In the genomic region with DNA sequence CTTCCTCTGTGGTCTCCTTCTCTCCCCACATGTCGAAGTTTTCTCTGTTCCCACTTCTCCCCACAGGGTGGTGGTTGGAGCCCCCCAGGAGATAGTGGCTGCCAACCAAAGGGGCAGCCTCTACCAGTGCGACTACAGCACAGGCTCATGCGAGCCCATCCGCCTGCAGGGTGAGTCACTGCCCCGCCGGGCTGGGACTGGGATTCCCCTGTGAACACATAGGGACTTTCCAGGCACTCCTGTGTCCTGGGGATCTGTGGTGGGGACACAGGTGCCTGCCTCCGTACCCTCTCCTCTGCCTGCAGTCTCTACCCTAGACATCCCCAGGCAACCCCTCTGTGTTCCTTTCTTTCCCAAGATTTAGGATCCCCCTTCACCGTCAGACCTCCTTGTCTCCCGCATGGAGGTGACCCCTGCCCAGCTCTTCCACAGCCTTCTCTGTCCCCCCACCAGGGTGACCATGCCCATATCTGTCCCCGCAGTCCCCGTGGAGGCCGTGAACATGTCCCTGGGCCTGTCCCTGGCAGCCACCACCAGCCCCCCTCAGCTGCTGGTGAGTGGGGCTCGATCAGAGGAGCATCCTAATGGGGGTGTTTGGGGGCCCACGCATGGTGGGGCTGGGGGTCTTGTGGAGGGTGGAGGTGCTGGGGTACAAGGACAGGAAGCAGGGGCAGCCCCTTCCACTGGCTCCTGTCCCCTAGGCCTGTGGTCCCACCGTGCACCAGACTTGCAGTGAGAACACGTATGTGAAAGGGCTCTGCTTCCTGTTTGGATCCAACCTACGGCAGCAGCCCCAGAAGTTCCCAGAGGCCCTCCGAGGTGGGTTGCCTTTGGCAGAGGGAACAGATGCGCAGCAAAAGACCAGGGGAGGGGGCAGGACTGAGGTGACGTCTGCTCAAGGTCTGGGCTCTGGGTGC, we compare ENCODE assay signal across 1 cellular context.
TF ChIP-seq lines count a peak whose summit lies in the region.

No MANE protein-coding gene starts in this region.

TF ChIP-seq in GM12878, 131 proteins besides CTCF, POLR2A, EP300 and RAD21 (continued from another document and continues in another):
- peak; percentile 72 for TF ChIP-seq BCL11A (IDR thresholded peaks at IDR 0.05; ENCODE audit: low read depth, low read length)
- no peak for TF ChIP-seq SMAD5 (IDR thresholded peaks at IDR 0.05; ENCODE audit: low read depth)
- TF ChIP-seq, protein P1, sequence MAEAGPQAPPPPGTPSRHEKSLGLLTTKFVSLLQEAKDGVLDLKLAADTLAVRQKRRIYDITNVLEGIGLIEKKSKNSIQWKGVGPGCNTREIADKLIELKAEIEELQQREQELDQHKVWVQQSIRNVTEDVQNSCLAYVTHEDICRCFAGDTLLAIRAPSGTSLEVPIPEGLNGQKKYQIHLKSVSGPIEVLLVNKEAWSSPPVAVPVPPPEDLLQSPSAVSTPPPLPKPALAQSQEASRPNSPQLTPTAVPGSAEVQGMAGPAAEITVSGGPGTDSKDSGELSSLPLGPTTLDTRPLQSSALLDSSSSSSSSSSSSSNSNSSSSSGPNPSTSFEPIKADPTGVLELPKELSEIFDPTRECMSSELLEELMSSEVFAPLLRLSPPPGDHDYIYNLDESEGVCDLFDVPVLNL (IDR thresholded peaks at IDR 0.05; ENCODE audit: low read depth, low read length), result no peak
- no peak for TF ChIP-seq RAD51 (IDR thresholded peaks at IDR 0.05)
- TF ChIP-seq SUZ12 (IDR thresholded peaks at IDR 0.05; ENCODE audit: unreplicated experiment), result no peak
- no peak for TF ChIP-seq ESRRA (IDR thresholded peaks at IDR 0.05; ENCODE audit: low read length)
- peak; percentile 88 for TF ChIP-seq GATAD2B (conservative IDR thresholded peaks at IDR 0.05; ENCODE audit: low read depth)
- no peak for TF ChIP-seq CHD1 (IDR thresholded peaks at IDR 0.05; ENCODE audit: low read depth, low read length)
- TF ChIP-seq SMC3 (IDR thresholded peaks at IDR 0.05; ENCODE audit: borderline replicate concordance, low read length), result peak; percentile 9; the same call in 1 of the 2 replicates
- TF ChIP-seq YY1 (IDR thresholded peaks at IDR 0.05; ENCODE audit: low read depth, low read length), result no peak
- TF ChIP-seq ZNF207 (IDR thresholded peaks at IDR 0.05; ENCODE audit: borderline replicate concordance), result no peak
- peak; percentile 86 for TF ChIP-seq EED (IDR thresholded peaks at IDR 0.05; ENCODE audit: low read depth)
- TF ChIP-seq ZNF24 (IDR thresholded peaks at IDR 0.05), result no peak
- no peak for TF ChIP-seq NR2C1 (IDR thresholded peaks at IDR 0.05)
- TF ChIP-seq ASH2L (IDR thresholded peaks at IDR 0.05; ENCODE audit: borderline replicate concordance, low read depth), result no peak
- TF ChIP-seq, protein P2, sequence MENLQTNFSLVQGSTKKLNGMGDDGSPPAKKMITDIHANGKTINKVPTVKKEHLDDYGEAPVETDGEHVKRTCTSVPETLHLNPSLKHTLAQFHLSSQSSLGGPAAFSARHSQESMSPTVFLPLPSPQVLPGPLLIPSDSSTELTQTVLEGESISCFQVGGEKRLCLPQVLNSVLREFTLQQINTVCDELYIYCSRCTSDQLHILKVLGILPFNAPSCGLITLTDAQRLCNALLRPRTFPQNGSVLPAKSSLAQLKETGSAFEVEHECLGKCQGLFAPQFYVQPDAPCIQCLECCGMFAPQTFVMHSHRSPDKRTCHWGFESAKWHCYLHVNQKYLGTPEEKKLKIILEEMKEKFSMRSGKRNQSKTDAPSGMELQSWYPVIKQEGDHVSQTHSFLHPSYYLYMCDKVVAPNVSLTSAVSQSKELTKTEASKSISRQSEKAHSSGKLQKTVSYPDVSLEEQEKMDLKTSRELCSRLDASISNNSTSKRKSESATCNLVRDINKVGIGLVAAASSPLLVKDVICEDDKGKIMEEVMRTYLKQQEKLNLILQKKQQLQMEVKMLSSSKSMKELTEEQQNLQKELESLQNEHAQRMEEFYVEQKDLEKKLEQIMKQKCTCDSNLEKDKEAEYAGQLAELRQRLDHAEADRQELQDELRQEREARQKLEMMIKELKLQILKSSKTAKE (IDR thresholded peaks at IDR 0.05; ENCODE audit: low read depth, poor library complexity, severe bottlenecking), result peak; percentile 50
- TF ChIP-seq RUNX3 (IDR thresholded peaks at IDR 0.05; ENCODE audit: low read length), result peak; percentile 67
- TF ChIP-seq, protein P3, sequence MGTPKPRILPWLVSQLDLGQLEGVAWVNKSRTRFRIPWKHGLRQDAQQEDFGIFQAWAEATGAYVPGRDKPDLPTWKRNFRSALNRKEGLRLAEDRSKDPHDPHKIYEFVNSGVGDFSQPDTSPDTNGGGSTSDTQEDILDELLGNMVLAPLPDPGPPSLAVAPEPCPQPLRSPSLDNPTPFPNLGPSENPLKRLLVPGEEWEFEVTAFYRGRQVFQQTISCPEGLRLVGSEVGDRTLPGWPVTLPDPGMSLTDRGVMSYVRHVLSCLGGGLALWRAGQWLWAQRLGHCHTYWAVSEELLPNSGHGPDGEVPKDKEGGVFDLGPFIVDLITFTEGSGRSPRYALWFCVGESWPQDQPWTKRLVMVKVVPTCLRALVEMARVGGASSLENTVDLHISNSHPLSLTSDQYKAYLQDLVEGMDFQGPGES (IDR thresholded peaks at IDR 0.05), result no peak
- peak; percentile 52; the same call in 1 of the 2 replicates for TF ChIP-seq NFIC (IDR thresholded peaks at IDR 0.05; ENCODE audit: low read depth, low read length)
- no peak for TF ChIP-seq USF2 (IDR thresholded peaks at IDR 0.05; ENCODE audit: borderline replicate concordance, low read depth, low read length)
- no peak for TF ChIP-seq STAT3 (IDR thresholded peaks at IDR 0.05; ENCODE audit: low read depth, low read length)
- peak; percentile 65 for TF ChIP-seq HDGF (IDR thresholded peaks at IDR 0.05)
- no peak for TF ChIP-seq ZNF217 (IDR thresholded peaks at IDR 0.05)
- TF ChIP-seq, protein P4, sequence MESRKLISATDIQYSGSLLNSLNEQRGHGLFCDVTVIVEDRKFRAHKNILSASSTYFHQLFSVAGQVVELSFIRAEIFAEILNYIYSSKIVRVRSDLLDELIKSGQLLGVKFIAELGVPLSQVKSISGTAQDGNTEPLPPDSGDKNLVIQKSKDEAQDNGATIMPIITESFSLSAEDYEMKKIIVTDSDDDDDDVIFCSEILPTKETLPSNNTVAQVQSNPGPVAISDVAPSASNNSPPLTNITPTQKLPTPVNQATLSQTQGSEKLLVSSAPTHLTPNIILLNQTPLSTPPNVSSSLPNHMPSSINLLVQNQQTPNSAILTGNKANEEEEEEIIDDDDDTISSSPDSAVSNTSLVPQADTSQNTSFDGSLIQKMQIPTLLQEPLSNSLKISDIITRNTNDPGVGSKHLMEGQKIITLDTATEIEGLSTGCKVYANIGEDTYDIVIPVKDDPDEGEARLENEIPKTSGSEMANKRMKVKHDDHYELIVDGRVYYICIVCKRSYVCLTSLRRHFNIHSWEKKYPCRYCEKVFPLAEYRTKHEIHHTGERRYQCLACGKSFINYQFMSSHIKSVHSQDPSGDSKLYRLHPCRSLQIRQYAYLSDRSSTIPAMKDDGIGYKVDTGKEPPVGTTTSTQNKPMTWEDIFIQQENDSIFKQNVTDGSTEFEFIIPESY (IDR thresholded peaks at IDR 0.05), result no peak
- no peak for TF ChIP-seq ZZZ3 (IDR thresholded peaks at IDR 0.05; ENCODE audit: control insufficient read depth, insufficient read length, low read depth)
- peak; percentile 88 for TF ChIP-seq DPF2 (IDR thresholded peaks at IDR 0.05)
- TF ChIP-seq NFYA (IDR thresholded peaks at IDR 0.05; ENCODE audit: borderline replicate concordance, low read depth, low read length), result no peak
- no peak for TF ChIP-seq KLF5 (IDR thresholded peaks at IDR 0.05; ENCODE audit: partially characterized antibody)
- TF ChIP-seq TCF7 (IDR thresholded peaks at IDR 0.05; ENCODE audit: borderline replicate concordance), result no peak
- peak; percentile 62; the same call in 1 of the 2 replicates for TF ChIP-seq ATF7 (IDR thresholded peaks at IDR 0.05; ENCODE audit: low read depth)
- peak; percentile 21; the same call in 1 of the 2 replicates for TF ChIP-seq BMI1 (IDR thresholded peaks at IDR 0.05; ENCODE audit: borderline replicate concordance)
- TF ChIP-seq SIN3A (IDR thresholded peaks at IDR 0.05; ENCODE audit: low read depth, low read length), result no peak
- TF ChIP-seq POU2F2 (IDR thresholded peaks at IDR 0.05; ENCODE audit: borderline replicate concordance, low read depth, low read length), result peak; percentile 36; the same call in 1 of the 3 replicates
- TF ChIP-seq CREB1 (IDR thresholded peaks at IDR 0.05; ENCODE audit: low read depth), result no peak
- TF ChIP-seq YBX1 (IDR thresholded peaks at IDR 0.05), result no peak
- TF ChIP-seq HDAC2 (IDR thresholded peaks at IDR 0.05), result no peak
- TF ChIP-seq, protein P5, sequence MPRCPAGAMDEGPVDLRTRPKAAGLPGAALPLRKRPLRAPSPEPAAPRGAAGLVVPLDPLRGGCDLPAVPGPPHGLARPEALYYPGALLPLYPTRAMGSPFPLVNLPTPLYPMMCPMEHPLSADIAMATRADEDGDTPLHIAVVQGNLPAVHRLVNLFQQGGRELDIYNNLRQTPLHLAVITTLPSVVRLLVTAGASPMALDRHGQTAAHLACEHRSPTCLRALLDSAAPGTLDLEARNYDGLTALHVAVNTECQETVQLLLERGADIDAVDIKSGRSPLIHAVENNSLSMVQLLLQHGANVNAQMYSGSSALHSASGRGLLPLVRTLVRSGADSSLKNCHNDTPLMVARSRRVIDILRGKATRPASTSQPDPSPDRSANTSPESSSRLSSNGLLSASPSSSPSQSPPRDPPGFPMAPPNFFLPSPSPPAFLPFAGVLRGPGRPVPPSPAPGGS (IDR thresholded peaks at IDR 0.05; ENCODE audit: borderline replicate concordance, insufficient read depth, low read depth, low read length, poor library complexity, severe bottlenecking), result peak; percentile 73
- TF ChIP-seq, protein P6, sequence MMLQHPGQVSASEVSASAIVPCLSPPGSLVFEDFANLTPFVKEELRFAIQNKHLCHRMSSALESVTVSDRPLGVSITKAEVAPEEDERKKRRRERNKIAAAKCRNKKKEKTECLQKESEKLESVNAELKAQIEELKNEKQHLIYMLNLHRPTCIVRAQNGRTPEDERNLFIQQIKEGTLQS (IDR thresholded peaks at IDR 0.05; ENCODE audit: borderline replicate concordance, extremely low read depth, low read depth, low read length), result no peak
- TF ChIP-seq SP1 (IDR thresholded peaks at IDR 0.05; ENCODE audit: low read depth, low read length), result peak; percentile 49
- 0 out of 2 replicates have a peak, but pooled peaks have one; percentile 33 for TF ChIP-seq MTA3 (IDR thresholded peaks at IDR 0.05; ENCODE audit: borderline replicate concordance, low read length)
- TF ChIP-seq RCOR1 (conservative IDR thresholded peaks at IDR 0.05; ENCODE audit: low read depth, low read length), result no peak
- TF ChIP-seq CUX1 (IDR thresholded peaks at IDR 0.05; ENCODE audit: insufficient replicate concordance, low read depth, low read length), result no peak
- TF ChIP-seq WRNIP1 (IDR thresholded peaks at IDR 0.05; ENCODE audit: borderline replicate concordance, low read depth, low read length), result no peak
- no peak for TF ChIP-seq KDM1A (IDR thresholded peaks at IDR 0.05; ENCODE audit: borderline replicate concordance)
- TF ChIP-seq BRCA1 (IDR thresholded peaks at IDR 0.05; ENCODE audit: low read depth, low read length), result no peak
- TF ChIP-seq TARDBP (IDR thresholded peaks at IDR 0.05; ENCODE audit: borderline replicate concordance), result no peak
